ENCODE assay signal across 10 cellular contexts in genomic region chr21:31038376-31038775, GRCh38. TPM values are rescaled to one million over a fixed set of nuclear protein-coding genes. Genes with fewer than 3 reads are reported as not detected.
"Had no signal": no experiment of that assay in that cellular context is flagged by ENCODE, and none has a peak within 500 bp of the region (broad histone marks: within the 10 kb centered on the region; RNA-seq: fewer than 3 reads in every experiment).

TSS of gene KRTAP19-8 (minus strand) at chr21:31038476. CDS start at chr21:31038443, 33 bp downstream.

- H3K4me1 ChIP-seq: HAP-1 had no signal

- DNase-seq: GM23248, GOT3, H7, H9, HCEC 1CT, HFFc6 had no signal

- H3K27ac Mint-ChIP-seq: H9, HFFc6 had no signal

- H3K9ac ChIP-seq: GM23248 had no signal

- H3K27ac ChIP-seq: GM23248 had no signal

- H2AFZ ChIP-seq: GM23248 had no signal

- H3K4me3 Mint-ChIP-seq: H9, HFFc6 had no signal

- H3K36me3 ChIP-seq: HAP-1 had no signal

- H3K9me3 ChIP-seq: HAP-1 had no signal

- ATAC-seq: HCT116 had no signal

- H3K9me3 Mint-ChIP-seq: H9 had no signal

- H3K4me3 ChIP-seq: GM23248, HAP-1 had no signal

RNA-seq across cellular contexts. Expression of gene KRTAP19-8, which starts in this region (rescaled TPM):
- total RNA-seq: GM23248, H1, H4, H7, H9, HFFc6 had no signal
- polyA plus RNA-seq: GM23248, H1 had no signal
